In genomic region chr15:67066041-67067021, GRCh38 we compare ENCODE assay signal across 8 cellular contexts. TPM values are rescaled to one million over a fixed set of nuclear protein-coding genes. Genes with fewer than 3 reads are reported as not detected.
DNase-seq lines count a peak whose midpoint lies in the region; ATAC-seq and TF ChIP-seq lines count a peak whose summit lies in the region.

No MANE protein-coding gene starts in this region.

- peak overlapping the region; percentile 81 to 93 for H3K4ac ChIP-seq in mesenchymal stem cell (ENCODE audit: low read depth in 1 of 2, low read length in 2 of 2)

- peak overlapping the region; percentile 3 for H2BK5ac ChIP-seq in mesenchymal stem cell (ENCODE audit: low read depth, low read length, poor library complexity, severe bottlenecking)

- H3K4me1 ChIP-seq in SJSA1 (replicated peaks) (peaks cover 57% of the 10 kb centered on the region), mesenchymal stem cell (ENCODE audit: control insufficient read depth, insufficient read depth, low read depth, low read length) (peaks cover 21% of the 10 kb centered on the region), tibial artery (peaks cover 0 to 33% (median 27%) of the 10 kb centered on the region in 4 donors)

- H2BK120ac ChIP-seq in mesenchymal stem cell (ENCODE audit: low read depth, low read length) = peak overlapping the region; percentile 92

- H3K14ac ChIP-seq in mesenchymal stem cell (ENCODE audit: low read length in 2 of 2) = peak overlapping the region; percentile 66 to 96

- H4K91ac ChIP-seq in mesenchymal stem cell (ENCODE audit: low read length) = peak overlapping the region; percentile 1

- peaks cover 7% of the 10 kb centered on the region for H3K79me1 ChIP-seq in mesenchymal stem cell (replicated peaks; ENCODE audit: low read length, poor library complexity, severe bottlenecking)

- intact Hi-C loops in tibial artery (cut with DNase I; ENCODE audit: low total_unique reads) = loop anchor here (5.0 to 10.0 kb wide), 2 partner anchors 48 to 456 kb away; partner anchors contain the start of gene C15orf61

- H4K8ac ChIP-seq in mesenchymal stem cell (ENCODE audit: low read length) = peak overlapping the region; percentile 62

- H2AK5ac ChIP-seq in mesenchymal stem cell (ENCODE audit: low read length, severe bottlenecking) = no peak overlapping the region

- ATAC-seq in GM18870 (IDR thresholded peaks at IDR 0.05; ENCODE audit: unreplicated experiment) = no peak

- peak overlapping the region; percentile 44 to 60 for H2BK12ac ChIP-seq in mesenchymal stem cell (ENCODE audit: low read length in 2 of 2)

- peak overlapping the region; percentile 65 for H3K4me3 ChIP-seq in SJSA1
- peak overlapping the region; percentile 88 to 94 for H3K4me3 ChIP-seq in cardiac fibroblast (replicated peaks in 1 of 2; ENCODE audit: low read depth in 2 of 2, low read length in 2 of 2)
- H3K4me3 ChIP-seq in mesenchymal stem cell (ENCODE audit: insufficient read depth in 1 of 2, low read depth in 1 of 2, low read length in 2 of 2) = peak overlapping the region; percentile 77 to 91
- peak overlapping the region; percentile 76 to 93 for H3K4me3 ChIP-seq in tibial artery

- 0% methylated on average over 33 of the region's 74 CpGs for WGBS in mesenchymal stem cell

- DNase-seq in activated CD4-positive, alpha-beta T cell treated with anti-CD3 and anti-CD28 coated beads for 4 hours = peak; percentile 35 to 44
- DNase-seq in activated CD4-positive, alpha-beta T cell treated with anti-CD3 and anti-CD28 coated beads, Interleukin-2, amount 50 U/mL, for 1 hour = no peak
- DNase-seq in SJSA1 (ENCODE audit: low read depth in 1 of 2, low spot score in 2 of 2) (peak in 1 of 2 experiments; percentile 39), cardiac fibroblast (ENCODE audit: low read depth in 2 of 2) (peak; percentile 35 to 40), mesenchymal stem cell (no peak), tibial artery (no peak), iPS-NIHi11 (ENCODE audit: low spot score) (no peak)

- TF ChIP-seq CTCF in cardiac fibroblast (IDR thresholded peaks at IDR 0.05; ENCODE audit: low read depth, low read length) (no peak), tibial artery (IDR thresholded peaks at IDR 0.05) (no peak)

- H3K9me3 ChIP-seq in SJSA1 (replicated peaks) (no peaks in the 10 kb centered on the region), mesenchymal stem cell (ENCODE audit: control insufficient read depth, low read length) (no peaks in the 10 kb centered on the region), tibial artery (no peaks in the 10 kb centered on the region)

- no peaks in the 10 kb centered on the region for H3K27me3 ChIP-seq in SJSA1 (replicated peaks)
- no peaks in the 10 kb centered on the region for H3K27me3 ChIP-seq in mesenchymal stem cell (ENCODE audit: control insufficient read depth in 1 of 2, insufficient read depth in 1 of 2, low read length in 2 of 2)
- no peaks in the 10 kb centered on the region for H3K27me3 ChIP-seq in tibial artery

- H3K27ac ChIP-seq in SJSA1 (peak overlapping the region; percentile 95), mesenchymal stem cell (ENCODE audit: low read length, poor library complexity, severe bottlenecking) (peak overlapping the region; percentile 36), tibial artery (peak overlapping the region; percentile 90 to 93)

- H3K23ac ChIP-seq in mesenchymal stem cell (ENCODE audit: low read length in 2 of 2) = peak overlapping the region; percentile 46 to 75

- H2AFZ ChIP-seq in mesenchymal stem cell (ENCODE audit: low read depth, low read length) = no peak overlapping the region

- H3K36me3 ChIP-seq in SJSA1 (peaks cover 27% of the 10 kb centered on the region), mesenchymal stem cell (ENCODE audit: control insufficient read depth in 1 of 2, insufficient read depth in 2 of 2, low read depth in 1 of 2, low read length in 2 of 2) (peaks cover 0 to 17% of the 10 kb centered on the region in 2 experiments), tibial artery (no peaks in the 10 kb centered on the region)

- H2BK15ac ChIP-seq in mesenchymal stem cell (ENCODE audit: low read depth, poor library complexity, severe bottlenecking) = peak overlapping the region; percentile 99

- peak overlapping the region; percentile 90 to 95 for H3K18ac ChIP-seq in mesenchymal stem cell (ENCODE audit: low read depth in 1 of 2, low read length in 2 of 2)

- peak overlapping the region; percentile 94 for H3K4me2 ChIP-seq in mesenchymal stem cell (ENCODE audit: low read length, poor library complexity, severe bottlenecking)

- H3K9ac ChIP-seq in mesenchymal stem cell (ENCODE audit: low read length) = peak overlapping the region; percentile 92

RNA-seq across cellular contexts. Expression of gene SMAD3, which starts 0.9 kb away (rescaled TPM):
- 19.5 and 22.0 TPM in 2 replicates for total RNA-seq in SJSA1 (2014; rRNA removed; shearing (Covaris generic))
- 126 TPM for polyA plus RNA-seq in mesenchymal stem cell (2013, experiment 1 of 2)
- polyA plus RNA-seq in mesenchymal stem cell (2013, experiment 2 of 2) = 125 TPM

Comparison
In these comparisons a context has a peak if more than half of its experiments do, and no peak if none do; other contexts are left out.
1. DNase-seq: peak in activated CD4-positive, alpha-beta T cell treated with anti-CD3 and anti-CD28 coated beads for 4 hours (2 of 2) and cardiac fibroblast (2 of 2); none in activated CD4-positive, alpha-beta T cell treated with anti-CD3 and anti-CD28 coated beads, Interleukin-2, amount 50 U/mL, for 1 hour (single experiment), mesenchymal stem cell (single experiment), tibial artery (0 of 2) and iPS-NIHi11 (single experiment).
2. H3K27ac ChIP-seq: peak in every context shown above with its lines; median percentile 95 in SJSA1; 92 in tibial artery; 36 in mesenchymal stem cell.
3. Peak in every context shown above with its lines, with median percentiles within 50 percentile points of each other: H3K4me3 ChIP-seq.